ENCODE assay signal across 39 cellular contexts in the genomic region with DNA sequence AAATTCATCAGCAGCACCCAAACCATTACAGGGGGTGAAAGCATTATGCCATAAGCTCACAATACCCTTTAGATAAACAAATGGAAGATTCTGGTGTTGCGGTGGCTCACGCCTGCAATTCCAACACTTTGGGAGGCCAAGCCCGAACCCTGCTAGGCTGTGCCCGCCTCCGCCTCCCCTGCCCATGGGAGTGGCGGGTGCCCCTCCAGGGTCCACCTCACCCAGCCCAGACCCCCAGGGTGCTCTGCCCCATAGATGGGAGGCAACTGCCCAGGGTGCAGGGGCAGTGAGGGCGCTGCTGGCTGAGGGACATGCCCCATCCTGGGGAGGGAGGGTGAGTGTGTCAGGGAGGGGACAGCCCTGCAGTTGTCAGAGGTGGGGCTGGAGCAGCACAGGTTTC. TPM values are rescaled to one million over a fixed set of nuclear protein-coding genes. Genes with fewer than 3 reads are reported as not detected.
"Had no signal": no experiment of that assay in that cellular context is flagged by ENCODE, and none has a peak within 500 bp of the region (broad histone marks: within the 10 kb centered on the region; RNA-seq: fewer than 3 reads in every experiment).

No MANE protein-coding gene starts in this region.

- H3K4me3 Mint-ChIP-seq: activated naive CD4-positive, alpha-beta T cell treated with anti-CD3 and anti-CD28 coated beads for 36 hours; activated naive CD4-positive, alpha-beta T cell treated with anti-CD3 and anti-CD28 coated beads, Interleukin-2, amount 10 ng/mL, durations not matched to agents 7 days and 5 days; activated naive CD4-positive, alpha-beta T cell treated with anti-CD3 and anti-CD28 coated beads, Interleukin-2, amount 50 U/mL, for 24 hours; activated naive CD8-positive, alpha-beta T cell; activated naive CD8-positive, alpha-beta T cell treated with anti-CD3 and anti-CD28 coated beads for 36 hours; activated naive CD8-positive, alpha-beta T cell treated with anti-CD3 and anti-CD28 coated beads, Interleukin-2, amount 10 ng/mL, durations not matched to agents 7 days and 5 days; activated naive CD8-positive, alpha-beta T cell treated with anti-CD3 and anti-CD28 coated beads, Interleukin-2, amount 50 U/mL, for 24 hours; activated T-cell treated with anti-CD3 and anti-CD28 coated beads, Interleukin-2, amount 50 U/mL, for 24 hours; activated T-cell treated with anti-CD3 and anti-CD28 coated beads, Interleukin-2, amount 50 U/mL, for 4 hours; activated T-cell treated with anti-CD3 and anti-CD28 coated beads, Interleukin-2, amount 50 U/mL, for 72 hours; activated T-helper 1 cell treated with anti-CD3 and anti-CD28 coated beads, Interleukin-12 subunit alpha, Interleukin-12 subunit beta, Interleukin-2, Interleukin-4 antibody, amounts not matched to agents 30 ng/mL and 10 ng/mL and 1 ng/mL, durations not matched to agents 14 hours and 24 hours and 36 hours; activated T-helper 17 cell treated with anti-CD3 and anti-CD28 coated beads, Interleukin-2, amount 50 U/mL, for 72 hours; brain; central memory CD8-positive, alpha-beta T cell had no signal

- ATAC-seq: activated naive CD4-positive, alpha-beta T cell treated with anti-CD3 and anti-CD28 coated beads, Interleukin-2, amount 50 U/mL, for 72 hours; activated naive CD8-positive, alpha-beta T cell treated with anti-CD3 and anti-CD28 coated beads, Interleukin-2, amount 50 U/mL, for 24 hours; activated T-cell treated with anti-CD3 and anti-CD28 coated beads, Interleukin-2, amount 50 U/mL, for 4 hours; activated T-cell treated with anti-CD3 and anti-CD28 coated beads, Interleukin-2, amount 50 U/mL, for 72 hours; activated T-helper 17 cell treated with anti-CD3 and anti-CD28 coated beads, Interleukin-2, amount 50 U/mL, for 72 hours; body of pancreas had no signal

- H3K27me3 ChIP-seq: adrenal gland, ascending aorta, body of pancreas, brain microvascular endothelial cell, cardiac muscle cell had no signal

- H3K4me1 Mint-ChIP-seq: activated naive CD8-positive, alpha-beta T cell treated with anti-CD3 and anti-CD28 coated beads, Interleukin-2, amount 50 U/mL, for 24 hours; activated T-helper 17 cell treated with anti-CD3 and anti-CD28 coated beads, Interleukin-2, amount 50 U/mL, for 72 hours; brain had no signal

- DNase-seq: activated effector memory CD4-positive, alpha-beta T cell treated with anti-CD3 and anti-CD28 coated beads, Interleukin-2, amount 50 U/mL, for 16 hours; activated effector memory CD4-positive, alpha-beta T cell treated with Interleukin-2 at 50 U/mL for 16 hours; activated gamma-delta T cell; activated gamma-delta T cell treated with Interleukin-2 at 50 U/mL for 16 hours; activated naive CD4-positive, alpha-beta T cell; activated naive CD4-positive, alpha-beta T cell treated with anti-CD3 and anti-CD28 coated beads for 36 hours; activated naive CD4-positive, alpha-beta T cell treated with anti-CD3 and anti-CD28 coated beads, Interleukin-2, amount 10 ng/mL, durations not matched to agents 7 days and 5 days; activated naive CD4-positive, alpha-beta T cell treated with anti-CD3 and anti-CD28 coated beads, Interleukin-2, amount 50 U/mL, for 16 hours; activated naive CD4-positive, alpha-beta T cell treated with Interleukin-2 at 50 U/mL for 16 hours; activated naive CD8-positive, alpha-beta T cell treated with anti-CD3 and anti-CD28 coated beads for 36 hours; activated naive CD8-positive, alpha-beta T cell treated with anti-CD3 and anti-CD28 coated beads, Interleukin-2, amount 10 ng/mL, durations not matched to agents 7 days and 5 days; activated naive CD8-positive, alpha-beta T cell treated with anti-CD3 and anti-CD28 coated beads, Interleukin-2, amount 50 U/mL, for 24 hours; activated T-cell treated with anti-CD3 and anti-CD28 coated beads, Interleukin-2, amount 50 U/mL, for 1 hour; activated T-cell treated with anti-CD3 and anti-CD28 coated beads, Interleukin-2, amount 50 U/mL, for 24 hours; activated T-cell treated with anti-CD3 and anti-CD28 coated beads, Interleukin-2, amount 50 U/mL, for 4 hours; activated T-cell treated with anti-CD3 and anti-CD28 coated beads, Interleukin-2, amount 50 U/mL, for 48 hours; activated T-cell treated with anti-CD3 and anti-CD28 coated beads, Interleukin-2, amount 50 U/mL, for 72 hours; adrenal gland; amniotic stem cell; amygdala; anterior cingulate cortex; aorta; body of pancreas; brain microvascular endothelial cell; caudate nucleus; central memory CD4-positive, alpha-beta T cell; cerebellar nuclear complex had no signal

- H3K4me3 ChIP-seq: adrenal gland, ascending aorta, body of pancreas, breast epithelium, cardiac muscle cell had no signal

- H3K27ac ChIP-seq: adrenal gland, ascending aorta, body of pancreas, brain microvascular endothelial cell, breast epithelium, cardiac muscle cell had no signal

- H3K9me3 Mint-ChIP-seq: activated naive CD4-positive, alpha-beta T cell treated with anti-CD3 and anti-CD28 coated beads for 36 hours; activated naive CD4-positive, alpha-beta T cell treated with anti-CD3 and anti-CD28 coated beads, Interleukin-2, amount 10 ng/mL, durations not matched to agents 7 days and 5 days; activated naive CD4-positive, alpha-beta T cell treated with anti-CD3 and anti-CD28 coated beads, Interleukin-2, amount 50 U/mL, for 72 hours; activated naive CD8-positive, alpha-beta T cell treated with anti-CD3 and anti-CD28 coated beads for 36 hours; activated naive CD8-positive, alpha-beta T cell treated with anti-CD3 and anti-CD28 coated beads, Interleukin-2, amount 10 ng/mL, durations not matched to agents 7 days and 5 days; activated naive CD8-positive, alpha-beta T cell treated with anti-CD3 and anti-CD28 coated beads, Interleukin-2, amount 50 U/mL, for 24 hours; activated T-cell treated with anti-CD3 and anti-CD28 coated beads, Interleukin-2, amount 50 U/mL, for 24 hours; activated T-cell treated with anti-CD3 and anti-CD28 coated beads, Interleukin-2, amount 50 U/mL, for 4 hours; activated T-cell treated with anti-CD3 and anti-CD28 coated beads, Interleukin-2, amount 50 U/mL, for 72 hours; activated T-helper 1 cell treated with anti-CD3 and anti-CD28 coated beads, Interleukin-12 subunit alpha, Interleukin-12 subunit beta, Interleukin-2, Interleukin-4 antibody, amounts not matched to agents 30 ng/mL and 10 ng/mL and 1 ng/mL, durations not matched to agents 14 hours and 24 hours and 36 hours; activated T-helper 17 cell treated with anti-CD3 and anti-CD28 coated beads, Interleukin-2, amount 50 U/mL, for 72 hours; activated T-helper 2 cell treated with anti-CD3 and anti-CD28 coated beads, Interferon-gamma antibody, Interleukin-2, Interleukin-4, amounts not matched to agents 10 μg/mL and 5 μg/mL and 100 μg/mL, durations not matched to agents 14 hours and 24 hours and 36 hours; central memory CD8-positive, alpha-beta T cell had no signal

- H3K27ac Mint-ChIP-seq: activated naive CD4-positive, alpha-beta T cell treated with anti-CD3 and anti-CD28 coated beads for 36 hours; activated naive CD4-positive, alpha-beta T cell treated with anti-CD3 and anti-CD28 coated beads, Interleukin-2, amount 10 ng/mL, durations not matched to agents 7 days and 5 days; activated naive CD4-positive, alpha-beta T cell treated with anti-CD3 and anti-CD28 coated beads, Interleukin-2, amount 50 U/mL, for 24 hours; activated naive CD8-positive, alpha-beta T cell; activated naive CD8-positive, alpha-beta T cell treated with anti-CD3 and anti-CD28 coated beads for 36 hours; activated naive CD8-positive, alpha-beta T cell treated with anti-CD3 and anti-CD28 coated beads, Interleukin-2, amount 10 ng/mL, durations not matched to agents 7 days and 5 days; activated naive CD8-positive, alpha-beta T cell treated with anti-CD3 and anti-CD28 coated beads, Interleukin-2, amount 50 U/mL, for 24 hours; activated T-cell treated with anti-CD3 and anti-CD28 coated beads, Interleukin-2, amount 50 U/mL, for 24 hours; activated T-cell treated with anti-CD3 and anti-CD28 coated beads, Interleukin-2, amount 50 U/mL, for 72 hours; activated T-helper 1 cell treated with anti-CD3 and anti-CD28 coated beads, Interleukin-12 subunit alpha, Interleukin-12 subunit beta, Interleukin-2, Interleukin-4 antibody, amounts not matched to agents 30 ng/mL and 10 ng/mL and 1 ng/mL, durations not matched to agents 14 hours and 24 hours and 36 hours; activated T-helper 17 cell treated with anti-CD3 and anti-CD28 coated beads, Interleukin-2, amount 50 U/mL, for 72 hours; activated T-helper 2 cell treated with anti-CD3 and anti-CD28 coated beads, Interferon-gamma antibody, Interleukin-2, Interleukin-4, amounts not matched to agents 10 μg/mL and 5 μg/mL and 100 μg/mL, durations not matched to agents 14 hours and 24 hours and 36 hours; brain had no signal

- H3K4me1 ChIP-seq: adrenal gland, ascending aorta, body of pancreas, breast epithelium had no signal

- H3K36me3 ChIP-seq: adrenal gland, ascending aorta, brain microvascular endothelial cell, breast epithelium, cardiac muscle cell had no signal

- H3K27me3 Mint-ChIP-seq: activated naive CD8-positive, alpha-beta T cell treated with anti-CD3 and anti-CD28 coated beads for 36 hours had no signal

- H3K9me3 ChIP-seq: adrenal gland, ascending aorta, body of pancreas, breast epithelium had no signal

RNA-seq across cellular contexts. Expression of gene SIGLECL1, which starts 10.0 kb away (rescaled TPM):
- polyA plus RNA-seq: adipose tissue, adrenal gland, aorta, cardiac muscle cell had no signal

RNA-seq across cellular contexts. Expression of gene CD33, which starts 16.0 kb away (rescaled TPM):
- polyA plus RNA-seq: cardiac muscle cell had no signal
